ENCODE assay signal across 36 cellular contexts in the genomic region with DNA sequence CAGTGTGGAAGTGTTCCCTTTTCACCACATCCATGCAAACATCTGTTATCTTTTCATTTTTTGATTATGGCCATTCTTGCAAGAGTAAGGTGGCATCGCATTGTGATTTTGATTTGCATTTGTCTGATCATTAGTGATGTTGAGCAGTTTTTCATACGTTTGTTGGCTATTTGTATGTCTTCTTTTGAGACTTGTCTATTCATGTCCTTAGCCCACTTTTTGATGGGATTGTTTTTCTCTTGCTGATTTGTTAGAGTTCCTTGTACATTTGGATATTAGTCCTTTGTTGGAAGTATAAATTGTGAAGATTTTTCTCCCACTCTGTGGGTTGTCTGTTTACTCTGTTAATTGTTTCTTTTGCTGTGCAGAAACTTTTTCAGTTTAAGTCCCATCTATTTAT.
"Had no signal": no experiment of that assay in that cellular context is flagged by ENCODE, and none has a peak within 500 bp of the region (broad histone marks: within the 10 kb centered on the region; RNA-seq: fewer than 3 reads in every experiment).

No MANE protein-coding gene starts in this region.

- H3K9me3 ChIP-seq: adrenal gland, body of pancreas had no signal

- H3K4me3 ChIP-seq: adrenal gland, body of pancreas, cardiac muscle cell had no signal

- H3K27ac ChIP-seq: adrenal gland, body of pancreas, brain microvascular endothelial cell, cardiac muscle cell, VCaP had no signal

- H3K4me1 ChIP-seq: adrenal gland, body of pancreas had no signal

- DNase-seq: activated B cell treated with CpG ODN at 0.5 μM for 24 hours; activated CD4-positive, alpha-beta memory T cell treated with anti-CD3 and anti-CD28 coated beads for 36 hours; activated CD4-positive, alpha-beta T cell treated with anti-CD3 and anti-CD28 coated beads for 4 hours; activated CD4-positive, alpha-beta T cell treated with anti-CD3 and anti-CD28 coated beads, Interleukin-2, amount 10 ng/mL, durations not matched to agents 24 days and 14 days; activated CD4-positive, alpha-beta T cell treated with anti-CD3 and anti-CD28 coated beads, Interleukin-2, amount 50 U/mL, for 1 hour; activated CD4-positive, alpha-beta T cell treated with anti-CD3 and anti-CD28 coated beads, Interleukin-2, amount 50 U/mL, for 4 hours; activated CD4-positive, CD25-positive, alpha-beta regulatory T cell treated with anti-CD3 and anti-CD28 coated beads, Interleukin-2, amount 50 U/mL, for 72 hours; activated CD8-positive, alpha-beta memory T cell treated with anti-CD3 and anti-CD28 coated beads, Interleukin-2, amount 50 U/mL, for 4 hours; activated CD8-positive, alpha-beta T cell treated with anti-CD3 and anti-CD28 coated beads for 36 hours; activated effector memory CD4-positive, alpha-beta T cell treated with anti-CD3 and anti-CD28 coated beads, Interleukin-2, amount 50 U/mL, for 16 hours; activated gamma-delta T cell treated with Interleukin-2 at 50 U/mL for 16 hours; activated naive CD4-positive, alpha-beta T cell; activated naive CD4-positive, alpha-beta T cell treated with anti-CD3 and anti-CD28 coated beads for 36 hours; activated naive CD4-positive, alpha-beta T cell treated with anti-CD3 and anti-CD28 coated beads, Interleukin-2, amount 50 U/mL, for 16 hours; activated naive CD8-positive, alpha-beta T cell treated with anti-CD3 and anti-CD28 coated beads for 36 hours; activated T-cell treated with anti-CD3 and anti-CD28 coated beads for 4 hours; activated T-cell treated with anti-CD3 and anti-CD28 coated beads, Interleukin-2, amount 50 U/mL, for 1 hour; activated T-cell treated with anti-CD3 and anti-CD28 coated beads, Interleukin-2, amount 50 U/mL, for 4 hours; activated T-cell treated with anti-CD3 and anti-CD28 coated beads, Interleukin-2, amount 50 U/mL, for 72 hours; adrenal gland; amniotic stem cell; aorta; body of pancreas; brain microvascular endothelial cell; caudate nucleus; cerebellar nuclear complex; T-helper 1 cell; T-helper 2 cell; T-helper 9 cell had no signal

- FAIRE-seq: astrocyte, bronchial epithelial cell, TTC549 had no signal

- H3K27me3 ChIP-seq: adrenal gland, body of pancreas, brain microvascular endothelial cell, cardiac muscle cell had no signal

- H3K36me3 ChIP-seq: adrenal gland, brain microvascular endothelial cell, cardiac muscle cell had no signal

- ATAC-seq: activated CD8-positive, alpha-beta T cell treated with anti-CD3 and anti-CD28 coated beads for 36 hours; activated naive CD4-positive, alpha-beta T cell treated with anti-CD3 and anti-CD28 coated beads, Interleukin-2, amount 50 U/mL, for 72 hours; activated T-cell treated with anti-CD3 and anti-CD28 coated beads, Interleukin-2, amount 50 U/mL, for 4 hours; activated T-cell treated with anti-CD3 and anti-CD28 coated beads, Interleukin-2, amount 50 U/mL, for 72 hours; activated T-helper 17 cell treated with anti-CD3 and anti-CD28 coated beads, Interleukin-2, amount 50 U/mL, for 72 hours; body of pancreas had no signal
